16 cellular contexts compared by ENCODE assay signal in the genomic region with DNA sequence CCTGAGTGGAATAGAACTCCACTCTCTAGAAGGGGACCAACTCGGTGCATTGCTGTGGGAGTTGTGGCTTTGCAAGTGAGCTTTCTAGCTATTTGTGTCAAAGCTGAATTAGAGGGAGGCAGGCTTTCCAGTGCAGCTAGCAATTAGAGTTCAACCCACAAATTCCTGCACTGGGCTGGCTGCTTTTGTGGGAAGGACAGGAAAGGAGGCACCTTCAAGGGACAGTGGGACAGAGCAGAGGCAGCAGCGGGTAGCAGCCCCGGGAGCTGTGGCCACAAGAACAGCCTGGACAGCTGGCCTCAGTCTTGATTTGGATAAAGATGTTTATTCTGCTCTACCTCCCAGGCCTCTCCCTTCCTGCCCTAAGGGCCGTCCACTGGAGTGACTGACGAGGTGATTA.
"Had no signal": no experiment of that assay in that cellular context is flagged by ENCODE, and none has a peak within 500 bp of the region (broad histone marks: within the 10 kb centered on the region; RNA-seq: fewer than 3 reads in every experiment).

No MANE protein-coding gene starts in this region.

- H3K27me3 ChIP-seq: left lung, transverse colon had no signal

- H3K4me3 ChIP-seq: heart left ventricle, left lung, mucosa of descending colon, transverse colon had no signal

- H3K4me1 ChIP-seq: foreskin keratinocyte, heart left ventricle, left lung, transverse colon had no signal

- H3K4me1 Mint-ChIP-seq: activated B cell treated with CpG ODN at 0.5 μM for 24 hours; activated CD4-positive, alpha-beta T cell treated with anti-CD3 and anti-CD28 coated beads, Interleukin-2, amount 10 ng/mL, durations not matched to agents 7 days and 5 days; activated naive CD4-positive, alpha-beta T cell treated with anti-CD3 and anti-CD28 coated beads, Interleukin-2, amount 50 U/mL, for 24 hours; stimulated activated effector memory CD8-positive, alpha-beta T cell treated with anti-CD3 and anti-CD28 coated beads, Interleukin-12 subunit alpha, Interleukin-12 subunit beta, amount 100 ng/mL, for 72 hours had no signal

- H3K9me3 Mint-ChIP-seq: activated CD4-positive, alpha-beta T cell treated with anti-CD3 and anti-CD28 coated beads, Interleukin-2, amount 10 ng/mL, durations not matched to agents 7 days and 5 days; natural killer cell treated with Interleukin-12 subunit alpha and Interleukin-12 subunit beta and Interleukin-15 and Interleukin-18, amount 100 ng/mL, for 72 hours; stimulated activated effector memory CD8-positive, alpha-beta T cell treated with anti-CD3 and anti-CD28 coated beads, Interleukin-12 subunit alpha, Interleukin-12 subunit beta, amount 100 ng/mL, for 72 hours had no signal

- H3K36me3 Mint-ChIP-seq: activated naive CD4-positive, alpha-beta T cell treated with anti-CD3 and anti-CD28 coated beads, Interleukin-2, amount 50 U/mL, for 24 hours; natural killer cell treated with Interleukin-12 subunit alpha and Interleukin-12 subunit beta and Interleukin-15 and Interleukin-18, amount 100 ng/mL, for 72 hours; stimulated activated effector memory CD8-positive, alpha-beta T cell treated with anti-CD3 and anti-CD28 coated beads, Interleukin-12 subunit alpha, Interleukin-12 subunit beta, amount 100 ng/mL, for 72 hours had no signal

- H3K27ac ChIP-seq: foreskin keratinocyte, heart left ventricle, left lung, transverse colon had no signal

- H3K4me3 Mint-ChIP-seq: activated B cell treated with CpG ODN at 0.5 μM for 24 hours; activated CD4-positive, alpha-beta T cell treated with anti-CD3 and anti-CD28 coated beads, Interleukin-2, amount 10 ng/mL, durations not matched to agents 7 days and 5 days; activated naive CD4-positive, alpha-beta T cell treated with anti-CD3 and anti-CD28 coated beads, Interleukin-2, amount 50 U/mL, for 24 hours; natural killer cell treated with Interleukin-12 subunit alpha and Interleukin-12 subunit beta and Interleukin-15 and Interleukin-18, amount 100 ng/mL, for 72 hours; stimulated activated effector memory CD8-positive, alpha-beta T cell treated with anti-CD3 and anti-CD28 coated beads, Interleukin-12 subunit alpha, Interleukin-12 subunit beta, amount 100 ng/mL, for 72 hours had no signal

- ATAC-seq: esophagus mucosa; foreskin keratinocyte; left lung; mucosa of descending colon; natural killer cell treated with Interleukin-12 subunit alpha and Interleukin-12 subunit beta and Interleukin-15 and Interleukin-18, amount 100 ng/mL, for 72 hours; stimulated activated effector memory CD8-positive, alpha-beta T cell treated with anti-CD3 and anti-CD28 coated beads, Interleukin-12 subunit alpha, Interleukin-12 subunit beta, amount 100 ng/mL, for 72 hours had no signal

- DNase-seq: activated B cell treated with CpG ODN at 0.5 μM for 24 hours; activated CD4-positive, alpha-beta T cell treated with anti-CD3 and anti-CD28 coated beads, Interleukin-2, amount 10 ng/mL, durations not matched to agents 7 days and 5 days; activated effector memory CD4-positive, alpha-beta T cell treated with Interleukin-2 at 50 U/mL for 16 hours; activated T-cell treated with anti-CD3 and anti-CD28 coated beads, Interleukin-2, amount 50 U/mL, for 1 hour; amniotic stem cell; foreskin keratinocyte; heart left ventricle; left lung; mucosa of descending colon; small intestine; T-helper 2 cell; transverse colon had no signal

- H3K27ac Mint-ChIP-seq: activated B cell treated with CpG ODN at 0.5 μM for 24 hours; activated CD4-positive, alpha-beta T cell treated with anti-CD3 and anti-CD28 coated beads, Interleukin-2, amount 10 ng/mL, durations not matched to agents 7 days and 5 days; activated naive CD4-positive, alpha-beta T cell treated with anti-CD3 and anti-CD28 coated beads, Interleukin-2, amount 50 U/mL, for 24 hours; natural killer cell treated with Interleukin-12 subunit alpha and Interleukin-12 subunit beta and Interleukin-15 and Interleukin-18, amount 100 ng/mL, for 72 hours; stimulated activated effector memory CD8-positive, alpha-beta T cell treated with anti-CD3 and anti-CD28 coated beads, Interleukin-12 subunit alpha, Interleukin-12 subunit beta, amount 100 ng/mL, for 72 hours had no signal

- H3K36me3 ChIP-seq: heart left ventricle, left lung, transverse colon had no signal

- H3K27me3 Mint-ChIP-seq: activated B cell treated with CpG ODN at 0.5 μM for 24 hours; activated CD4-positive, alpha-beta T cell treated with anti-CD3 and anti-CD28 coated beads, Interleukin-2, amount 10 ng/mL, durations not matched to agents 7 days and 5 days had no signal

- H3K9me3 ChIP-seq: left lung, mucosa of descending colon, transverse colon had no signal
